8 cellular contexts compared by ENCODE assay signal in the genomic region with DNA sequence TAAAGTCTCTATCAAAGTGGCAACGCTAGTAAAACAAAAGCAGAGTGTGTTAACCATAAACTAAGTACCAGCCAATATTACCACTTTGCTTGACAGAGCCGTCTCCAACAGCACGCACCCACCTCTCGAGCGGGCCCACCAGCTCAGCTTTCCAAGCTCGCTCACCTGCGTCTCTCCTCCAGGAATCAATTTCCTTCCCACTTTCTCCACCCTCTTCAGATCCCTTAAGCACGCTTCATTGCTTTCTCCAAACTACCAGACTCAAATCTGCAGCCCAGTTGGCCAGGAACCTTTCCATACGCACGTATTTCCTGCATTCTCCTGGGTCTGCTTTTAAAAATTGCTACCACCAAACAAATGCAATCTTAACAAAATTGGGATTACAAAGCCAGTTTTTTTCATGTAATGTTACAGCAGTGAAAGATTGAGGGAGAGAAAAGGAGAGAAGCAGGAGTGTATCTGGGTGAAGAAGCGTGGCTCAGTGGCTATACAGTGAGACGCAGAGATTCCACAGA. TPM values are rescaled to one million over a fixed set of nuclear protein-coding genes. Genes with fewer than 3 reads are reported as not detected.
DNase-seq lines count a peak whose midpoint lies in the region; ATAC-seq and TF ChIP-seq lines count a peak whose summit lies in the region.

No MANE protein-coding gene starts in this region.

- no peaks in the 10 kb centered on the region for H3K9me3 ChIP-seq in T-helper 17 cell (ENCODE audit: control insufficient read depth, low read length, poor library complexity, severe bottlenecking)

- DNase-seq in H7 (peak; percentile 28), T-helper 17 cell (no peak), foreskin fibroblast (no peak), skeletal muscle cell (ENCODE audit: low read depth) (no peak), ecto neural progenitor cell (ENCODE audit: low spot score) (no peak), NCI-H1694 treated with DMSO at 0.1 percent for 48 hours (lab: John Stamatoyannopoulos, UW) (no peak), ACHN (no peak)

- H3K27me3 Mint-ChIP-seq in T-helper 17 cell: peaks cover 42% of the 10 kb centered on the region

- H3K27me3 ChIP-seq in H7 (ENCODE audit: control insufficient read depth, insufficient read depth, low read length): peaks cover 43% of the 10 kb centered on the region

- H3K27ac Mint-ChIP-seq in T-helper 17 cell: no peak overlapping the region

- in situ Hi-C loops in ACHN (cut with HindIII; ENCODE audit: low pct_ligation_motif_present, low pct_unique_long_range_greater_than_20kb, low sequenced_read_pairs): no loop called here

- ATAC-seq in T-helper 17 cell (no peak), GM18517 (IDR thresholded peaks at IDR 0.05; ENCODE audit: unreplicated experiment) (no peak)

- H3K4me3 Mint-ChIP-seq in T-helper 17 cell: peak overlapping the region; percentile 89

- peaks cover 3% of the 10 kb centered on the region for H3K4me1 Mint-ChIP-seq in T-helper 17 cell

- TF ChIP-seq CTCF in foreskin fibroblast (IDR thresholded peaks at IDR 0.05; ENCODE audit: low read depth, low read length): no peak

- H3K4me3 ChIP-seq in H7 (ENCODE audit: insufficient read depth, low read depth, low read length) (peak overlapping the region; percentile 61), foreskin fibroblast (ENCODE audit: low read depth in 1 of 2, low read length in 2 of 2) (peak overlapping the region; percentile 67 to 71), skeletal muscle cell (ENCODE audit: low read depth, low read length) (peak overlapping the region; percentile 67)

- no peaks in the 10 kb centered on the region for H3K36me3 Mint-ChIP-seq in T-helper 17 cell (ENCODE audit: low read depth)

- H3K36me3 ChIP-seq in H7 (replicated peaks; ENCODE audit: control insufficient read depth, insufficient read depth, low read length): no peaks in the 10 kb centered on the region

RNA-seq across cellular contexts. Expression of gene ENOX1, which starts 1.5 kb away (rescaled TPM):
- total RNA-seq in H7 (2014; rRNA removed; shearing (Covaris generic)): 0.04 and 0.07 TPM in 2 replicates
- not detected for total RNA-seq in T-helper 17 cell
